ENCODE assay signal across 5 cellular contexts in the genomic region with DNA sequence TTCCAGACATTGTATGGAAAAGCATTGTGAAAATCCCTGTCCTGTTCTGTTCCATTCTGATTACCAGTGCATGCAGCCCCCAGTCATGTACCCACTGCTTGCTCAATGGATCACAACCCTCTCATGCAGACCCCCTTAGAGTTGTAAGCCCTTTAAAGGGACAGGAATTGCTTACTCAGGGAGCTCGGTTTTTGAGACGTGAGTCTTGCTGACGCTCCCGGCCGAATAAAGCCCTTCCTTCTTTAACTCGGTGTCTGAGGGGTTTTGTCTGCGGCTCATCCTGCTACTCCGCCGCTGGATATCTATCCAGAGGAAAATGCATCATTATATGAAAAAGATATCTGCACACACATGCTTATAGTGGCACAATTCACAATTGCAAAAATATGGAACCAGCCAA.
DNase-seq lines count a peak whose midpoint lies in the region; ATAC-seq, FAIRE-seq and TF ChIP-seq lines count a peak whose summit lies in the region.
"Not testable (repeated sequence)": the region's sequence is repeated elsewhere in the genome, so short reads cannot be mapped to it uniquely, and the experiment has no call there.

No MANE protein-coding gene starts in this region.

- not testable (repeated sequence) for H3K79me1 ChIP-seq in IMR-90 (ENCODE audit: low read depth in 1 of 2, low read length in 2 of 2)
- H3K79me1 ChIP-seq in trophoblast cell (ENCODE audit: low read length) = peaks cover 17% of the 10 kb centered on the region

- not testable (repeated sequence) for H4K12ac ChIP-seq in trophoblast cell (ENCODE audit: low read depth, low read length)

- peak overlapping the region; percentile 63; the same call in 1 of the 2 replicates for H3K14ac ChIP-seq in IMR-90 (replicated peaks; ENCODE audit: low read depth, low read length)
- H3K14ac ChIP-seq in trophoblast cell (ENCODE audit: low read length) = peak overlapping the region; percentile 39

- peaks cover 29% of the 10 kb centered on the region for H3K9me3 Mint-ChIP-seq in astrocyte (ENCODE audit: unreplicated experiment)

- H3K4me1 Mint-ChIP-seq in astrocyte (ENCODE audit: low read depth, unreplicated experiment) = peaks cover 35% of the 10 kb centered on the region

- DNase-seq in GM23248; IMR-90; astrocyte (ENCODE audit: low read depth); trophoblast cell; smooth muscle cell (lab: John Stamatoyannopoulos, UW; ENCODE audit: unreplicated experiment): not testable (repeated sequence)

- H4K91ac ChIP-seq in IMR-90 (ENCODE audit: insufficient read depth, low read depth, low read length) (peak overlapping the region; percentile 91; the same call in 1 of the 2 replicates), trophoblast cell (ENCODE audit: low read depth, low read length) (peak overlapping the region; percentile 86)

- not testable (repeated sequence) for H3K23ac ChIP-seq in IMR-90 (ENCODE audit: low read depth, low read length); trophoblast cell (ENCODE audit: low read length)

- H2AFZ ChIP-seq in GM23248; IMR-90 (replicated peaks; ENCODE audit: low read length, poor library complexity); astrocyte (ENCODE audit: low read depth, low read length); trophoblast cell (ENCODE audit: insufficient read depth, low read length, poor library complexity); smooth muscle cell (ENCODE audit: low read depth): not testable (repeated sequence)

- H2BK20ac ChIP-seq in IMR-90 (ENCODE audit: low read depth, low read length) = peak overlapping the region; percentile 98

- H3K4me3 ChIP-seq in GM23248; IMR-90 (ENCODE audit: insufficient read depth, low read depth, low read length); astrocyte (ENCODE audit: insufficient read depth, low read depth, low read length); trophoblast cell (ENCODE audit: low read depth, low read length); smooth muscle cell: not testable (repeated sequence)

- intact Hi-C loops in IMR-90 (cut with micrococcal nuclease) = not testable (repeated sequence)

- H2BK12ac ChIP-seq in trophoblast cell (ENCODE audit: low read length) = peak overlapping the region; percentile 83

- H3K27ac ChIP-seq in GM23248 = peak overlapping the region; percentile 86; the same call in 1 of the 2 replicates
- H3K27ac ChIP-seq in IMR-90 (ENCODE audit: insufficient read depth, low read length); astrocyte (ENCODE audit: low read depth, low read length); trophoblast cell (ENCODE audit: low read depth, low read length): not testable (repeated sequence)
- H3K27ac ChIP-seq in smooth muscle cell (ENCODE audit: low read depth) = peak overlapping the region; percentile 91

- H3K9me1 ChIP-seq in IMR-90 (ENCODE audit: insufficient read depth, low read length) = not testable (repeated sequence)

- H2BK120ac ChIP-seq in IMR-90 (ENCODE audit: low read depth, low read length) = peak overlapping the region; percentile 93; the same call in 1 of the 2 replicates
- H2BK120ac ChIP-seq in trophoblast cell (ENCODE audit: insufficient read depth, low read length, poor library complexity) = peak overlapping the region; percentile 79

- H3F3A ChIP-seq in GM23248 (ENCODE audit: insufficient read depth) = peaks cover 20% of the 10 kb centered on the region
- H3F3A ChIP-seq in smooth muscle cell (ENCODE audit: low read depth) = not testable (repeated sequence)

- not testable (repeated sequence) for H2AK9ac ChIP-seq in IMR-90 (replicated peaks; ENCODE audit: low read depth, low read length, poor library complexity)

- not testable (repeated sequence) for H3K79me2 ChIP-seq in GM23248 (ENCODE audit: insufficient read depth); astrocyte (ENCODE audit: insufficient read depth, low read length); trophoblast cell (ENCODE audit: control insufficient read depth, insufficient read depth, low read length, poor library complexity); smooth muscle cell (ENCODE audit: low read depth)

- 74 to 80% methylated on average over 9 of the region's 9 CpGs for WGBS in GM23248 (ENCODE audit: low coverage in 1 of 2, low lambda C conversion rate in 2 of 2, missing lambda C conversion rate in 2 of 2), 2 experiments
- WGBS in IMR-90 (ENCODE audit: extremely low coverage in 2 of 2, insufficient read length in 1 of 2), 2 experiments = no CpG with 5 or more reads among the region's 9 CpGs
- WGBS in trophoblast cell (ENCODE audit: extremely low coverage, insufficient coverage, insufficient read length) = no CpG with 5 or more reads among the region's 9 CpGs
- WGBS in smooth muscle cell (ENCODE audit: low lambda C conversion rate) = 97% methylated on average over 9 of the region's 9 CpGs

- not testable (repeated sequence) for H3K4me3 Mint-ChIP-seq in astrocyte (ENCODE audit: unreplicated experiment)

- H2AK5ac ChIP-seq in IMR-90 (ENCODE audit: low read depth, low read length); trophoblast cell (ENCODE audit: low read length): not testable (repeated sequence)

- peak overlapping the region in 1 of 2 experiments; percentile 37; a peak in 2 of 4 replicates for H4K8ac ChIP-seq in IMR-90 (ENCODE audit: low read depth in 2 of 2, low read length in 2 of 2)
- not testable (repeated sequence) for H4K8ac ChIP-seq in trophoblast cell (ENCODE audit: low read depth, low read length)

- not testable (repeated sequence) for H3K56ac ChIP-seq in IMR-90 (ENCODE audit: extremely low read depth, insufficient read depth, low read length)

- in situ Hi-C loops in GM23248 (cut with MboI); IMR-90 (cut with MboI; ENCODE audit: low sequenced_read_pairs): not testable (repeated sequence)

- not testable (repeated sequence) for H3K36me3 ChIP-seq in GM23248 (ENCODE audit: low read depth); IMR-90 (ENCODE audit: control insufficient read depth, insufficient read depth, low read length); astrocyte (ENCODE audit: insufficient read depth, low read length); trophoblast cell (ENCODE audit: control insufficient read depth in 1 of 2, insufficient read depth in 2 of 2, low read length in 2 of 2); smooth muscle cell (ENCODE audit: low read depth)

- TF ChIP-seq POLR2A in IMR-90 (IDR thresholded peaks at IDR 0.05; ENCODE audit: low read depth, low read length) = not testable (repeated sequence)

- not testable (repeated sequence) for H3K4me2 ChIP-seq in GM23248 (ENCODE audit: unreplicated experiment); IMR-90 (ENCODE audit: low read depth, low read length); astrocyte (ENCODE audit: low read length); trophoblast cell (ENCODE audit: low read length); smooth muscle cell

- dilution Hi-C loops in IMR-90 (cut with HindIII; ENCODE audit: low sequenced_read_pairs, unreplicated experiment) = not testable (repeated sequence)

- H3K9me2 ChIP-seq in GM23248 (ENCODE audit: insufficient read depth) = not testable (repeated sequence)

- BruUV-seq in IMR-90 (replicated peaks; lab: Mats Ljungman, UMichigan) = not testable (repeated sequence)

- ATAC-seq in IMR-90 (ENCODE audit: low read depth) = not testable (repeated sequence)

- peak overlapping the region; percentile 99 for H3K27ac Mint-ChIP-seq in astrocyte (ENCODE audit: unreplicated experiment)

- peaks cover 33% of the 10 kb centered on the region for H3K4me1 ChIP-seq in GM23248 (ENCODE audit: insufficient read depth)
- H3K4me1 ChIP-seq in IMR-90 (ENCODE audit: control insufficient read depth, insufficient read depth, low read length); astrocyte (ENCODE audit: insufficient read depth, low read length); trophoblast cell (ENCODE audit: control insufficient read depth in 1 of 2, insufficient read depth in 2 of 2, low read length in 2 of 2): not testable (repeated sequence)
- H3K4me1 ChIP-seq in smooth muscle cell (ENCODE audit: low read depth) = peaks cover 12% of the 10 kb centered on the region

- H3K27me3 ChIP-seq in GM23248 (replicated peaks; ENCODE audit: insufficient read depth); IMR-90 (ENCODE audit: control insufficient read depth, insufficient read depth, low read length); astrocyte (ENCODE audit: insufficient read depth, low read length); trophoblast cell (ENCODE audit: insufficient read depth, low read length); smooth muscle cell (ENCODE audit: low read depth): not testable (repeated sequence)

- H3K4ac ChIP-seq in IMR-90 (ENCODE audit: low read depth, low read length) = 0 out of 2 replicates have a peak overlapping the region, but pooled peaks have one; percentile 95
- H3K4ac ChIP-seq in trophoblast cell (ENCODE audit: low read depth, low read length) = not testable (repeated sequence)

- TF ChIP-seq CTCF in IMR-90 (conservative IDR thresholded peaks at IDR 0.05; ENCODE audit: low read depth, low read length); astrocyte (IDR thresholded peaks at IDR 0.05; ENCODE audit: insufficient read depth, low read depth, low read length); smooth muscle cell (IDR thresholded peaks at IDR 0.05; ENCODE audit: borderline replicate concordance, insufficient read depth, poor library complexity, severe bottlenecking): not testable (repeated sequence)

- POLR2A ChIA-PET in IMR-90 (lab: Charles Lee; ENCODE audit: unreplicated experiment) = not testable (repeated sequence)

- peak overlapping the region; percentile 89; the same call in 1 of the 3 replicates for H2BK15ac ChIP-seq in IMR-90 (ENCODE audit: low read depth, low read length)

- H4K20me1 ChIP-seq in GM23248 (ENCODE audit: insufficient read depth); IMR-90 (ENCODE audit: insufficient read depth, low read length); astrocyte (ENCODE audit: insufficient read depth, low read length); smooth muscle cell (ENCODE audit: low read depth): not testable (repeated sequence)

- not testable (repeated sequence) for H3K27me3 Mint-ChIP-seq in astrocyte (ENCODE audit: low read depth, unreplicated experiment)

- peak overlapping the region; percentile 96 for H2BK5ac ChIP-seq in IMR-90 (ENCODE audit: low read depth, low read length, poor library complexity, severe bottlenecking)
- peak overlapping the region; percentile 59 for H2BK5ac ChIP-seq in trophoblast cell (ENCODE audit: low read depth, low read length, poor library complexity)

- not testable (repeated sequence) for H3K9ac ChIP-seq in GM23248; IMR-90 (ENCODE audit: low read depth, low read length); astrocyte (ENCODE audit: low read length); trophoblast cell (ENCODE audit: low read length); smooth muscle cell (ENCODE audit: low read depth)

- not testable (repeated sequence) for H3K36me3 Mint-ChIP-seq in astrocyte (ENCODE audit: low read depth, unreplicated experiment)

- peak overlapping the region; percentile 96; the same call in 1 of the 2 replicates for H3K18ac ChIP-seq in IMR-90 (ENCODE audit: low read depth, low read length)
- H3K18ac ChIP-seq in trophoblast cell (ENCODE audit: low read length) = not testable (repeated sequence)

- FAIRE-seq in astrocyte (lab: Jason Lieb, UNC) = not testable (repeated sequence)

- CTCF ChIA-PET in IMR-90 (lab: Yijun Ruan, JAX) = not testable (repeated sequence)

- not testable (repeated sequence) for H4K5ac ChIP-seq in IMR-90 (ENCODE audit: low read depth, low read length)

- TF ChIP-seq RAD21 in IMR-90 (IDR thresholded peaks at IDR 0.05; ENCODE audit: low read length) = not testable (repeated sequence)

- H3K9me3 ChIP-seq in GM23248 (ENCODE audit: low read depth); IMR-90 (ENCODE audit: control insufficient read depth, insufficient read depth, low read length); astrocyte (ENCODE audit: insufficient read depth, low read depth, low read length); trophoblast cell (ENCODE audit: insufficient read depth, low read depth, low read length); smooth muscle cell (replicated peaks; ENCODE audit: low read depth): not testable (repeated sequence)
